8 cellular contexts compared by ENCODE assay signal in the genomic region with DNA sequence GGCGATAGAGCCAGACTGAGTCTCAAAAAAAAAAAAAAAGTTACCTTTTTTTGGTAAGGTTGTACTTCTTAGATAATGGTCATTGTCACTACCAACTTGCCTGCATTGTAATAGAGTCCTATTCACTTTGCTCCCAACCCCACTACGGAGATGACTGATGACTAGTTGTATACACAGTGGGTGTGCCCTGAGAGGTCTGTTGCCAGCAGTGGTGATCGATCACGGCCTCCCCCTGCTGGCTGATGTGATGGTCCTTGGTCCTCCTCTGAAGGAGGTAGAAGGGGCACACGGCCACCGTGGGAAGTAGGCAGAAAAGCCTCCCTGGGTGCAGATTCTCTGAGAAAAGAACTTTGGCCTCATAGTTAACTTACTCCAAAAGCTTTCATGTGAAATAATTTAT. TPM values are rescaled to one million over a fixed set of nuclear protein-coding genes. Genes with fewer than 3 reads are reported as not detected.
DNase-seq lines count a peak whose midpoint lies in the region; ATAC-seq and TF ChIP-seq lines count a peak whose summit lies in the region.

No MANE protein-coding gene starts in this region.

- no peak for TF ChIP-seq POLR2A in HCT116 (IDR thresholded peaks at IDR 0.05; ENCODE audit: borderline replicate concordance, extremely low read depth, insufficient read depth, insufficient read length)

- H3K4me3 ChIP-seq in HCT116 (replicated peaks in 1 of 2; ENCODE audit: low read depth in 1 of 2, low read length in 2 of 2) (no peak overlapping the region), OCI-LY1 (ENCODE audit: low read depth, low read length, poor library complexity, severe bottlenecking) (no peak overlapping the region), left lung (no peak overlapping the region)

- no peaks in the 10 kb centered on the region for H4K20me1 ChIP-seq in HCT116 (ENCODE audit: insufficient read depth)
- H4K20me1 ChIP-seq in OCI-LY1 (ENCODE audit: insufficient read depth, low read length), result no peaks in the 10 kb centered on the region

- H2AFZ ChIP-seq in HCT116 (ENCODE audit: low read depth, low read length, poor library complexity, severe bottlenecking), result peak overlapping the region; percentile 14
- no peak overlapping the region for H2AFZ ChIP-seq in OCI-LY1 (ENCODE audit: low read length)

- no peaks in the 10 kb centered on the region for H3K79me2 ChIP-seq in HCT116 (ENCODE audit: insufficient read depth, low read length)
- no peaks in the 10 kb centered on the region for H3K79me2 ChIP-seq in OCI-LY1 (ENCODE audit: insufficient read depth, low read length)

- H3K9ac ChIP-seq in HCT116 (ENCODE audit: low read length) (no peak overlapping the region), OCI-LY1 (ENCODE audit: low read length) (no peak overlapping the region)

- POLR2A ChIA-PET in HCT116 (lab: Charles Lee), result interaction anchor here (0.7 kb wide), 1 partner anchor 108 kb away, joined by 4 read pairs; no protein-coding TSS in a partner anchor

- H3K27ac ChIP-seq in HCT116 (ENCODE audit: low read depth, low read length), result no peak overlapping the region
- H3K27ac ChIP-seq in OCI-LY1 (ENCODE audit: low read depth, low read length, poor library complexity, severe bottlenecking), result no peak overlapping the region
- H3K27ac ChIP-seq in left lung, result no peak overlapping the region

- H3K36me3 ChIP-seq in HCT116 (ENCODE audit: control insufficient read depth in 1 of 2, insufficient read depth in 2 of 2, low read length in 2 of 2) (no peaks in the 10 kb centered on the region), OCI-LY1 (ENCODE audit: insufficient read depth, low read length) (no peaks in the 10 kb centered on the region), left lung (no peaks in the 10 kb centered on the region)

- no peaks in the 10 kb centered on the region for H3K9me3 ChIP-seq in HCT116 (ENCODE audit: control insufficient read depth in 1 of 2, insufficient read depth in 1 of 2, low read depth in 1 of 2, low read length in 2 of 2)
- H3K9me3 ChIP-seq in OCI-LY1 (ENCODE audit: low read length), result no peaks in the 10 kb centered on the region
- no peaks in the 10 kb centered on the region for H3K9me3 ChIP-seq in left lung

- H3K4me1 ChIP-seq in HCT116 (ENCODE audit: control insufficient read depth in 1 of 2, insufficient read depth in 2 of 2, low read length in 2 of 2) (peaks cover 0 to 4% of the 10 kb centered on the region in 2 experiments; a peak in 2 of 4 replicates), OCI-LY1 (ENCODE audit: insufficient read depth, low read length, severe bottlenecking) (no peaks in the 10 kb centered on the region), left lung (no peaks in the 10 kb centered on the region)

- no peaks in the 10 kb centered on the region for H3K9me2 ChIP-seq in HCT116 (ENCODE audit: insufficient read depth)
- H3K9me2 ChIP-seq in OCI-LY1 (ENCODE audit: low read depth, low read length), result no peaks in the 10 kb centered on the region

- H3K4me2 ChIP-seq in HCT116 (ENCODE audit: low read length) (no peak overlapping the region), OCI-LY1 (ENCODE audit: low read length) (no peak overlapping the region)

- H3F3A ChIP-seq in OCI-LY1 (ENCODE audit: insufficient read depth, low read length), result no peaks in the 10 kb centered on the region

- DNase-seq in GM10266 (ENCODE audit: extremely low spot score) (peak; percentile 77), HCT116 (ENCODE audit: low read depth, low spot score) (peak; percentile 42), left lung (no peak)
- DNase-seq in activated naive CD4-positive, alpha-beta T cell treated with anti-CD3 and anti-CD28 coated beads, Interleukin-2, amount 50 U/mL, for 16 hours, result peak; percentile 37

- BruUV-seq in HCT116 (replicated peaks; lab: Mats Ljungman, UMichigan), result no TSS peak

- ATAC-seq in HCT116 (peak; percentile 100), left lung (peak; percentile 67), HG03025 (IDR thresholded peaks at IDR 0.05; ENCODE audit: low FRiP score, unreplicated experiment) (no peak), HG03354 (IDR thresholded peaks at IDR 0.05; ENCODE audit: poor library complexity, severe bottlenecking, unreplicated experiment) (no peak), HG03095 (IDR thresholded peaks at IDR 0.05; ENCODE audit: unreplicated experiment) (no peak)

- TF ChIP-seq RAD21 in HCT116 (IDR thresholded peaks at IDR 0.05; ENCODE audit: low read depth), result peak; percentile 79

- peak; percentile 69 for TF ChIP-seq CTCF in GM10266 (IDR thresholded peaks at IDR 0.05; ENCODE audit: control insufficient read depth, insufficient read depth, low read depth, missing control alignments)
- peak; percentile 61 to 81 (median 70); a peak in 5 of 6 replicates for TF ChIP-seq CTCF in HCT116 (IDR thresholded peaks at IDR 0.05 in 2 of 3, conservative IDR thresholded peaks at IDR 0.05 in 1 of 3; ENCODE audit: borderline replicate concordance in 1 of 3, insufficient read depth in 1 of 3, low read depth in 2 of 3, low read length in 2 of 3)
- peak; percentile 51 for TF ChIP-seq CTCF in OCI-LY1 (IDR thresholded peaks at IDR 0.05; ENCODE audit: low read length)
- no peak for TF ChIP-seq CTCF in left lung (IDR thresholded peaks at IDR 0.05)

- CTCF ChIA-PET in HCT116 (lab: Charles Lee), result interaction anchor here (2.3 kb wide), 1 partner anchor 90 kb away, joined by 11 read pairs; no protein-coding TSS in a partner anchor

- H3K27me3 ChIP-seq in HCT116 (ENCODE audit: insufficient read depth, low read length), result no peaks in the 10 kb centered on the region
- H3K27me3 ChIP-seq in OCI-LY1 (ENCODE audit: insufficient read depth, low read length), result no peaks in the 10 kb centered on the region; the same call in 1 of the 2 replicates
- peaks cover 0 to 16% of the 10 kb centered on the region in 2 donors for H3K27me3 ChIP-seq in left lung

- RAD21 ChIA-PET in HCT116 (lab: Charles Lee; ENCODE audit: low non-redundant PET in 1 of 2, low total read pairs in 2 of 2, uncharacterized antibody in 2 of 2, unreplicated experiment in 2 of 2), result interaction anchor here in 1 of 2 experiments (0.7 kb wide), 1 partner anchor 89 kb away, joined by 4 read pairs; no protein-coding TSS in a partner anchor

- intact Hi-C loops in HCT116 (cut with micrococcal nuclease), result loop anchor here (1.0 kb wide), 1 partner anchor 89 kb away; no protein-coding TSS in a partner anchor
- intact Hi-C loops in left lung (cut with DNase I), result no loop called here

TF ChIP-seq in HCT116, 20 proteins besides CTCF, POLR2A, EP300 and RAD21:
- TF ChIP-seq ELF1 (IDR thresholded peaks at IDR 0.05; ENCODE audit: borderline replicate concordance, low read depth) (no peak), CBX3 (IDR thresholded peaks at IDR 0.05; ENCODE audit: low read depth) (0 out of 2 replicates have a peak, but pooled peaks have one; percentile 13), TCF7L2 (IDR thresholded peaks at IDR 0.05; ENCODE audit: borderline replicate concordance, extremely low read depth, insufficient read depth, insufficient read length) (no peak), EGR1 (IDR thresholded peaks at IDR 0.05; ENCODE audit: low read depth) (no peak), SRF (IDR thresholded peaks at IDR 0.05; ENCODE audit: low read depth) (no peak), CEBPB (IDR thresholded peaks at IDR 0.05; ENCODE audit: low read depth) (no peak)
- TF ChIP-seq, protein P1, sequence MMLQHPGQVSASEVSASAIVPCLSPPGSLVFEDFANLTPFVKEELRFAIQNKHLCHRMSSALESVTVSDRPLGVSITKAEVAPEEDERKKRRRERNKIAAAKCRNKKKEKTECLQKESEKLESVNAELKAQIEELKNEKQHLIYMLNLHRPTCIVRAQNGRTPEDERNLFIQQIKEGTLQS (IDR thresholded peaks at IDR 0.05), result no peak

RNA-seq across cellular contexts. Expression of gene GCNT3, which starts 10.7 kb away (rescaled TPM):
- total RNA-seq in HCT116 (2021; ENCODE audit: unreplicated experiment), result 5.6 TPM
- 3.3 and 4.3 TPM in 2 replicates for polyA plus RNA-seq in HCT116 (2012)
- total RNA-seq in left lung, result 1 to 10 TPM; 4.7 to 7.3 TPM

RNA-seq across cellular contexts. Expression of gene GTF2A2, which starts 35.0 kb away (rescaled TPM):
- total RNA-seq in HCT116 (2021; ENCODE audit: unreplicated experiment) (175 TPM), left lung (100 to 1,000 TPM; 101 to 104 TPM)
- polyA plus RNA-seq in HCT116 (2012), result 35.1 and 55.4 TPM in 2 replicates

Comparison
In these comparisons a context has a peak if more than half of its experiments do, and no peak if none do; other contexts are left out.
1. DNase-seq: peak in GM10266 (single experiment), HCT116 (single experiment) and activated naive CD4-positive, alpha-beta T cell treated with anti-CD3 and anti-CD28 coated beads, Interleukin-2, amount 50 U/mL, for 16 hours (single experiment); none in left lung (0 of 2).
2. CTCF ChIP-seq: peak in GM10266 (single experiment), HCT116 (3 of 3) and OCI-LY1 (single experiment); none in left lung (0 of 2).
3. ATAC-seq: peak in HCT116 (single experiment) and left lung (single experiment); none in HG03025 (single experiment), HG03354 (single experiment) and HG03095 (single experiment).